Comparison of ENCODE assay signal across 11 cellular contexts in genomic region chr9:77897292-77897691, GRCh38.
DNase-seq lines count a peak whose midpoint lies in the region; FAIRE-seq and TF ChIP-seq lines count a peak whose summit lies in the region.
"Had no signal": no experiment of that assay in that cellular context is flagged by ENCODE, and none has a peak within 500 bp of the region (broad histone marks: within the 10 kb centered on the region; RNA-seq: fewer than 3 reads in every experiment).

No MANE protein-coding gene starts in this region.

- H4K20me1 ChIP-seq in endothelial cell of umbilical vein (replicated peaks; ENCODE audit: control insufficient read depth, extremely low read depth, insufficient read depth, low read length), result no peaks in the 10 kb centered on the region

- H3K4me2 ChIP-seq in endothelial cell of umbilical vein (ENCODE audit: insufficient read depth, low read length), result no peak overlapping the region

- DNase-seq in DMS153 treated with DMSO at 0.1 percent for 48 hours (lab: John Stamatoyannopoulos, UW; ENCODE audit: unreplicated experiment), result peak; percentile 72
- no peak for DNase-seq in DMS153 (lab: John Stamatoyannopoulos, UW)
- DNase-seq in NCI-H69 (lab: John Stamatoyannopoulos, UW), result peak; percentile 96
- DNase-seq in endothelial cell of umbilical vein (ENCODE audit: low read depth, low spot score), result peak; percentile 24
- no peak for DNase-seq in retinal pigment epithelial cell (ENCODE audit: low read depth)
- DNase-seq in NCI-H510A (lab: John Stamatoyannopoulos, UW), result no peak
- DNase-seq in activated naive CD4-positive, alpha-beta T cell treated with anti-CD3 and anti-CD28 coated beads for 36 hours, result no peak
- DNase-seq in islet precursor cell, result no peak
- DNase-seq: activated CD4-positive, alpha-beta T cell treated with anti-CD3 and anti-CD28 coated beads, Interleukin-2, amount 10 ng/mL, durations not matched to agents 7 days and 5 days; NCI-H345 had no signal

- H3K9me3 ChIP-seq in endothelial cell of umbilical vein (replicated peaks; ENCODE audit: control insufficient read depth, insufficient read depth, low read length), result no peaks in the 10 kb centered on the region

- peaks cover 8% of the 10 kb centered on the region for H3K36me3 Mint-ChIP-seq in activated naive CD4-positive, alpha-beta T cell treated with anti-CD3 and anti-CD28 coated beads for 36 hours (ENCODE audit: low read depth)

- H2AFZ ChIP-seq in endothelial cell of umbilical vein (ENCODE audit: low read depth, low read length), result no peak overlapping the region

- H3K27ac Mint-ChIP-seq in activated naive CD4-positive, alpha-beta T cell treated with anti-CD3 and anti-CD28 coated beads for 36 hours, result no peak overlapping the region
- H3K27ac Mint-ChIP-seq: activated CD4-positive, alpha-beta T cell treated with anti-CD3 and anti-CD28 coated beads, Interleukin-2, amount 10 ng/mL, durations not matched to agents 7 days and 5 days had no signal

- dilution Hi-C loops in endothelial cell of umbilical vein (cut with MboI; ENCODE audit: extremely low pct_ligation_motif_present, low sequenced_read_pairs), result no loop called here

- H3K36me3 ChIP-seq in endothelial cell of umbilical vein (ENCODE audit: control insufficient read depth in 2 of 2, extremely low read depth in 1 of 2, insufficient read depth in 2 of 2, low read length in 2 of 2), result peaks cover 0 to 2% of the 10 kb centered on the region in 2 experiments

- no peak overlapping the region for H3K9ac ChIP-seq in endothelial cell of umbilical vein (replicated peaks; ENCODE audit: extremely low read depth, insufficient read depth, low read length)

- no peaks in the 10 kb centered on the region for H3K9me1 ChIP-seq in endothelial cell of umbilical vein (replicated peaks; ENCODE audit: control insufficient read depth, extremely low read depth, insufficient read depth, low read length)

- peaks cover 35% of the 10 kb centered on the region for H3K4me1 Mint-ChIP-seq in activated naive CD4-positive, alpha-beta T cell treated with anti-CD3 and anti-CD28 coated beads for 36 hours (ENCODE audit: low read depth)

- no peak for TF ChIP-seq POLR2A in endothelial cell of umbilical vein (IDR thresholded peaks at IDR 0.05; ENCODE audit: low read depth, low read length)

- H3K4me3 Mint-ChIP-seq in activated naive CD4-positive, alpha-beta T cell treated with anti-CD3 and anti-CD28 coated beads for 36 hours, result no peak overlapping the region
- H3K4me3 Mint-ChIP-seq: activated CD4-positive, alpha-beta T cell treated with anti-CD3 and anti-CD28 coated beads, Interleukin-2, amount 10 ng/mL, durations not matched to agents 7 days and 5 days had no signal

- no TSS peak for BruUV-seq in endothelial cell of umbilical vein (replicated peaks; lab: Mats Ljungman, UMichigan)

- no peak for FAIRE-seq in endothelial cell of umbilical vein (lab: Jason Lieb, UNC)
- FAIRE-seq: A204.1 had no signal

- H3K9me3 Mint-ChIP-seq in activated naive CD4-positive, alpha-beta T cell treated with anti-CD3 and anti-CD28 coated beads for 36 hours, result no peaks in the 10 kb centered on the region
- H3K9me3 Mint-ChIP-seq: activated CD4-positive, alpha-beta T cell treated with anti-CD3 and anti-CD28 coated beads, Interleukin-2, amount 10 ng/mL, durations not matched to agents 7 days and 5 days had no signal

- no peak overlapping the region for H3K4me3 ChIP-seq in endothelial cell of umbilical vein (replicated peaks in 1 of 3; ENCODE audit: insufficient read depth in 1 of 3, low read depth in 1 of 3, low read length in 3 of 3)
- no peak overlapping the region for H3K4me3 ChIP-seq in retinal pigment epithelial cell (ENCODE audit: low read length)

- H3K27me3 ChIP-seq in endothelial cell of umbilical vein (ENCODE audit: control insufficient read depth in 2 of 2, insufficient read depth in 2 of 2, low read length in 2 of 2), result no peaks in the 10 kb centered on the region

- H3K4me1 ChIP-seq in endothelial cell of umbilical vein (ENCODE audit: control insufficient read depth, extremely low read depth, insufficient read depth, low read length), result peaks cover 12% of the 10 kb centered on the region

- peak; percentile 18 to 40 for TF ChIP-seq CTCF in endothelial cell of umbilical vein (IDR thresholded peaks at IDR 0.05; ENCODE audit: extremely low read depth in 1 of 2, insufficient read depth in 1 of 2, low read depth in 1 of 2, low read length in 2 of 2)
- peak; percentile 50 for TF ChIP-seq CTCF in retinal pigment epithelial cell (conservative IDR thresholded peaks at IDR 0.05; ENCODE audit: low read depth, low read length)

- no peaks in the 10 kb centered on the region for H3K27me3 Mint-ChIP-seq in activated naive CD4-positive, alpha-beta T cell treated with anti-CD3 and anti-CD28 coated beads for 36 hours (ENCODE audit: low read depth)
- H3K27me3 Mint-ChIP-seq: activated CD4-positive, alpha-beta T cell treated with anti-CD3 and anti-CD28 coated beads, Interleukin-2, amount 10 ng/mL, durations not matched to agents 7 days and 5 days had no signal

- POLR2A ChIA-PET in endothelial cell of umbilical vein (lab: Charles Lee), result no interaction called here

- no peak overlapping the region for H3K27ac ChIP-seq in endothelial cell of umbilical vein (ENCODE audit: insufficient read depth, low read depth, low read length)

- intact Hi-C loops in endothelial cell of umbilical vein (cut with micrococcal nuclease), result no loop called here
- intact Hi-C loops in activated naive CD4-positive, alpha-beta T cell treated with anti-CD3 and anti-CD28 coated beads for 36 hours (cut with micrococcal nuclease), result no loop called here

- H3K79me2 ChIP-seq in endothelial cell of umbilical vein (ENCODE audit: control insufficient read depth, insufficient read depth, low read length), result peaks cover 14% of the 10 kb centered on the region

- CTCF ChIA-PET in endothelial cell of umbilical vein (lab: Charles Lee), result interaction anchor here (0.9 to 2.5 kb wide), 16 partner anchors 10 to 138 kb away, joined by 3 to 15 read pairs (median 5); no protein-coding TSS in a partner anchor
- CTCF ChIA-PET in activated naive CD4-positive, alpha-beta T cell treated with anti-CD3 and anti-CD28 coated beads for 36 hours (lab: Charles Lee), result interaction anchor here (0.6 to 1.3 kb wide), 3 partner anchors 8 to 10 kb away, joined by 3 to 5 read pairs (median 3); no protein-coding TSS in a partner anchor

TF ChIP-seq in endothelial cell of umbilical vein, 7 proteins besides CTCF, POLR2A, EP300 and RAD21:
- TF ChIP-seq MAX (IDR thresholded peaks at IDR 0.05; ENCODE audit: insufficient read depth, insufficient read length) (no peak), JUN (IDR thresholded peaks at IDR 0.05; ENCODE audit: borderline replicate concordance, insufficient read depth, insufficient read length, low read depth) (no peak), EZH2 (IDR thresholded peaks at IDR 0.05; ENCODE audit: borderline replicate concordance, low read depth, low read length, severe bottlenecking) (no peak), POLR2AphosphoS5 (IDR thresholded peaks at IDR 0.05; ENCODE audit: insufficient read depth, low read depth, low read length) (no peak), GATA2 (IDR thresholded peaks at IDR 0.05; ENCODE audit: insufficient read depth, insufficient read length, low read depth, low read length) (no peak), FOS (IDR thresholded peaks at IDR 0.05; ENCODE audit: borderline replicate concordance, insufficient read depth, low read length) (no peak), MYC (IDR thresholded peaks at IDR 0.05; ENCODE audit: low read depth, low read length) (no peak)

Comparison
In these comparisons a context has a peak if more than half of its experiments do, and no peak if none do; other contexts are left out.
1. DNase-seq: peak in DMS153 treated with DMSO at 0.1 percent for 48 hours (single experiment), NCI-H69 (single experiment) and endothelial cell of umbilical vein (single experiment); none in DMS153 (single experiment), retinal pigment epithelial cell (single experiment), NCI-H510A (single experiment), activated naive CD4-positive, alpha-beta T cell treated with anti-CD3 and anti-CD28 coated beads for 36 hours (single experiment) and islet precursor cell (single experiment).